Comparison of ENCODE assay signal across 8 cellular contexts in the genomic region with DNA sequence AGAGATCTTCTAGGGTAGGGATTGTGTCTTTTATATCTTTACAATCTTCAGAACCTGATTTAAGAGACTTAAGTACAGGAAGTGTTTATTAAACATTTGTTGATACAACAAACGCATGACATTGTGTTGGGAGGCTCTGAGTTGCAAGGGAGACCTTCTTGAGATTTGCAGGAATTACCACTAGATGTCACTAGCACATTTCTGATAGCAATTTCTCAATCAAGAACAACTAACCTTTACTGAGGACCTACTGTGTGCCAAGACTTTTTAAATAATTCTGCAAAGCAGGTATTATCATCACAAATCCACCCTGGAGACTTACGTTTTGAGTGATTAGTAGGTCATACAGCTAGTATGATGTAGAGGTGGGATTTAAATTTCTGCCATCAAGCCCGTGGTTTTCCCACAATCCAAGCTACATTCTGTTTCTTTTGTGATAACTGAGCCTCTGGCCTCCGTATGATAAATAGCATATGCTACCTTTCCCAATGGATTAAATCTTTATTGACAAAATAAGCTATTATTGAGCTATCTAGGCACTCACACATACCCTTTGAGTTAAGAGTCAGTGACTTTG.
DNase-seq lines count a peak whose midpoint lies in the region; ATAC-seq and TF ChIP-seq lines count a peak whose summit lies in the region.

No MANE protein-coding gene starts in this region.

- intact Hi-C loops in left lung (cut with DNase I), result no loop called here

- ATAC-seq in SK-N-SH treated with all-trans-retinoic acid at 6 μM for 48 hours (peak; percentile 31; the same call in 1 of the 3 replicates), left lung (no peak), GM21423 (IDR thresholded peaks at IDR 0.05; ENCODE audit: unreplicated experiment) (no peak)

- H3K9me3 ChIP-seq in left lung, result no peaks in the 10 kb centered on the region

- H3K4me3 Mint-ChIP-seq in HFFc6, result no peak overlapping the region

- H3K27me3 Mint-ChIP-seq in HFFc6 (ENCODE audit: insufficient read depth), result no peaks in the 10 kb centered on the region

- no peak overlapping the region for H3K27ac ChIP-seq in left lung

- DNase-seq in ELR (ENCODE audit: low read depth) (peak; percentile 1), HFFc6 (no peak), kidney tubule cell (ENCODE audit: low spot score) (peak; percentile 45), left lung (no peak), NCI-H2107 (lab: John Stamatoyannopoulos, UW) (no peak), occipital lobe (lab: John Stamatoyannopoulos, UW) (no peak)

- H3K4me1 Mint-ChIP-seq in HFFc6 (ENCODE audit: low read depth), result no peaks in the 10 kb centered on the region

- H3K4me3 ChIP-seq in left lung, result no peak overlapping the region

- H3K4me1 ChIP-seq in left lung, result no peaks in the 10 kb centered on the region

- H3K36me3 Mint-ChIP-seq in HFFc6 (ENCODE audit: low read depth), result no peaks in the 10 kb centered on the region

- no peaks in the 10 kb centered on the region for H3K27me3 ChIP-seq in left lung

- H3K9me3 Mint-ChIP-seq in HFFc6, result peaks cover 9% of the 10 kb centered on the region; the same call in 1 of the 2 replicates

- no peak overlapping the region for H3K27ac Mint-ChIP-seq in HFFc6

- TF ChIP-seq CTCF in HFFc6 (IDR thresholded peaks at IDR 0.05), result peak; percentile 71
- peak in 1 of 2 donors; percentile 39 for TF ChIP-seq CTCF in left lung (IDR thresholded peaks at IDR 0.05)

- H3K36me3 ChIP-seq in left lung, result no peaks in the 10 kb centered on the region

TF ChIP-seq in SK-N-SH treated with all-trans-retinoic acid at 6 μM for 48 hours, 23 proteins besides CTCF, POLR2A, EP300 and RAD21:
- no peak for TF ChIP-seq ZNF565 (CRISPR knock-in tag; conservative IDR thresholded peaks at IDR 0.05; ENCODE audit: low read depth)
- TF ChIP-seq CSDC2 (CRISPR knock-in tag; IDR thresholded peaks at IDR 0.05), result no peak
- no peak for TF ChIP-seq RARB (CRISPR knock-in tag; IDR thresholded peaks at IDR 0.05)
- TF ChIP-seq, protein P1, sequence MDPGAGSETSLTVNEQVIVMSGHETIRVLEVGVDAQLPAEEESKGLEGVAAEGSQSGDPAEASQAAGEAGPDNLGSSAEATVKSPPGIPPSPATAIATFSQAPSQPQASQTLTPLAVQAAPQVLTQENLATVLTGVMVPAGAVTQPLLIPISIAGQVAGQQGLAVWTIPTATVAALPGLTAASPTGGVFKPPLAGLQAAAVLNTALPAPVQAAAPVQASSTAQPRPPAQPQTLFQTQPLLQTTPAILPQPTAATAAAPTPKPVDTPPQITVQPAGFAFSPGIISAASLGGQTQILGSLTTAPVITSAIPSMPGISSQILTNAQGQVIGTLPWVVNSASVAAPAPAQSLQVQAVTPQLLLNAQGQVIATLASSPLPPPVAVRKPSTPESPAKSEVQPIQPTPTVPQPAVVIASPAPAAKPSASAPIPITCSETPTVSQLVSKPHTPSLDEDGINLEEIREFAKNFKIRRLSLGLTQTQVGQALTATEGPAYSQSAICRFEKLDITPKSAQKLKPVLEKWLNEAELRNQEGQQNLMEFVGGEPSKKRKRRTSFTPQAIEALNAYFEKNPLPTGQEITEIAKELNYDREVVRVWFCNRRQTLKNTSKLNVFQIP (CRISPR knock-in tag; IDR thresholded peaks at IDR 0.05; ENCODE audit: borderline replicate concordance, low read depth), result no peak
- TF ChIP-seq, protein P2, sequence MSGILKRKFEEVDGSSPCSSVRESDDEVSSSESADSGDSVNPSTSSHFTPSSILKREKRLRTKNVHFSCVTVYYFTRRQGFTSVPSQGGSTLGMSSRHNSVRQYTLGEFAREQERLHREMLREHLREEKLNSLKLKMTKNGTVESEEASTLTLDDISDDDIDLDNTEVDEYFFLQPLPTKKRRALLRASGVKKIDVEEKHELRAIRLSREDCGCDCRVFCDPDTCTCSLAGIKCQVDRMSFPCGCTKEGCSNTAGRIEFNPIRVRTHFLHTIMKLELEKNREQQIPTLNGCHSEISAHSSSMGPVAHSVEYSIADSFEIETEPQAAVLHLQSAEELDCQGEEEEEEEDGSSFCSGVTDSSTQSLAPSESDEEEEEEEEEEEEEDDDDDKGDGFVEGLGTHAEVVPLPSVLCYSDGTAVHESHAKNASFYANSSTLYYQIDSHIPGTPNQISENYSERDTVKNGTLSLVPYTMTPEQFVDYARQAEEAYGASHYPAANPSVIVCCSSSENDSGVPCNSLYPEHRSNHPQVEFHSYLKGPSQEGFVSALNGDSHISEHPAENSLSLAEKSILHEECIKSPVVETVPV (CRISPR knock-in tag; IDR thresholded peaks at IDR 0.05), result no peak
- no peak for TF ChIP-seq SNAI2 (CRISPR knock-in tag; IDR thresholded peaks at IDR 0.05)
- TF ChIP-seq, protein P3, sequence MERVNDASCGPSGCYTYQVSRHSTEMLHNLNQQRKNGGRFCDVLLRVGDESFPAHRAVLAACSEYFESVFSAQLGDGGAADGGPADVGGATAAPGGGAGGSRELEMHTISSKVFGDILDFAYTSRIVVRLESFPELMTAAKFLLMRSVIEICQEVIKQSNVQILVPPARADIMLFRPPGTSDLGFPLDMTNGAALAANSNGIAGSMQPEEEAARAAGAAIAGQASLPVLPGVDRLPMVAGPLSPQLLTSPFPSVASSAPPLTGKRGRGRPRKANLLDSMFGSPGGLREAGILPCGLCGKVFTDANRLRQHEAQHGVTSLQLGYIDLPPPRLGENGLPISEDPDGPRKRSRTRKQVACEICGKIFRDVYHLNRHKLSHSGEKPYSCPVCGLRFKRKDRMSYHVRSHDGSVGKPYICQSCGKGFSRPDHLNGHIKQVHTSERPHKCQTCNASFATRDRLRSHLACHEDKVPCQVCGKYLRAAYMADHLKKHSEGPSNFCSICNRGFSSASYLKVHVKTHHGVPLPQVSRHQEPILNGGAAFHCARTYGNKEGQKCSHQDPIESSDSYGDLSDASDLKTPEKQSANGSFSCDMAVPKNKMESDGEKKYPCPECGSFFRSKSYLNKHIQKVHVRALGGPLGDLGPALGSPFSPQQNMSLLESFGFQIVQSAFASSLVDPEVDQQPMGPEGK (CRISPR knock-in tag; IDR thresholded peaks at IDR 0.05; ENCODE audit: borderline replicate concordance), result no peak
- no peak for TF ChIP-seq ARNTL (CRISPR knock-in tag; IDR thresholded peaks at IDR 0.05; ENCODE audit: borderline replicate concordance, low read depth)
- TF ChIP-seq ZNF8 (CRISPR knock-in tag; IDR thresholded peaks at IDR 0.05), result no peak
- TF ChIP-seq ESRRG (CRISPR knock-in tag; IDR thresholded peaks at IDR 0.05), result no peak
- no peak for TF ChIP-seq PPARA (CRISPR knock-in tag; IDR thresholded peaks at IDR 0.05; ENCODE audit: borderline replicate concordance)
- TF ChIP-seq, protein P4, sequence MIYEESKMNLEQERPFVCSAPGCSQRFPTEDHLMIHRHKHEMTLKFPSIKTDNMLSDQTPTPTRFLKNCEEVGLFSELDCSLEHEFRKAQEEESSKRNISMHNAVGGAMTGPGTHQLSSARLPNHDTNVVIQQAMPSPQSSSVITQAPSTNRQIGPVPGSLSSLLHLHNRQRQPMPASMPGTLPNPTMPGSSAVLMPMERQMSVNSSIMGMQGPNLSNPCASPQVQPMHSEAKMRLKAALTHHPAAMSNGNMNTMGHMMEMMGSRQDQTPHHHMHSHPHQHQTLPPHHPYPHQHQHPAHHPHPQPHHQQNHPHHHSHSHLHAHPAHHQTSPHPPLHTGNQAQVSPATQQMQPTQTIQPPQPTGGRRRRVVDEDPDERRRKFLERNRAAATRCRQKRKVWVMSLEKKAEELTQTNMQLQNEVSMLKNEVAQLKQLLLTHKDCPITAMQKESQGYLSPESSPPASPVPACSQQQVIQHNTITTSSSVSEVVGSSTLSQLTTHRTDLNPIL (CRISPR knock-in tag; IDR thresholded peaks at IDR 0.05; ENCODE audit: low read depth), result no peak
- no peak for TF ChIP-seq TOX (CRISPR knock-in tag; IDR thresholded peaks at IDR 0.05; ENCODE audit: borderline replicate concordance)
- no peak for TF ChIP-seq ISL1 (CRISPR knock-in tag; IDR thresholded peaks at IDR 0.05)
- TF ChIP-seq GLIS3 (CRISPR knock-in tag; IDR thresholded peaks at IDR 0.05), result no peak
- no peak for TF ChIP-seq TCF4 (CRISPR knock-in tag; IDR thresholded peaks at IDR 0.05; ENCODE audit: borderline replicate concordance)
- TF ChIP-seq ZFP3 (CRISPR knock-in tag; IDR thresholded peaks at IDR 0.05), result no peak
- TF ChIP-seq BACH2 (CRISPR knock-in tag; IDR thresholded peaks at IDR 0.05; ENCODE audit: borderline replicate concordance), result no peak
- no peak for TF ChIP-seq ZC3H10 (CRISPR knock-in tag; IDR thresholded peaks at IDR 0.05)
- TF ChIP-seq ZNF70 (CRISPR knock-in tag; IDR thresholded peaks at IDR 0.05), result no peak

Comparison
In these comparisons a context has a peak if more than half of its experiments do, and no peak if none do; other contexts are left out.
1. DNase-seq: peak in ELR (single experiment) and kidney tubule cell (single experiment); none in HFFc6 (single experiment), left lung (0 of 2), NCI-H2107 (single experiment) and occipital lobe (single experiment).